Comparison of ENCODE assay signal across 8 cellular contexts in genomic region chr7:48298779-48299178, GRCh38.
DNase-seq lines count a peak whose midpoint lies in the region; ATAC-seq and TF ChIP-seq lines count a peak whose summit lies in the region.

No MANE protein-coding gene starts in this region.

- no peak overlapping the region for H3K4me3 ChIP-seq in GM06990 (replicated peaks; ENCODE audit: low read depth, low read length)
- H3K4me3 ChIP-seq in esophagus muscularis mucosa, result no peak overlapping the region
- H3K4me3 ChIP-seq in vagina, result no peak overlapping the region

- H3K4me1 ChIP-seq in esophagus muscularis mucosa (no peaks in the 10 kb centered on the region), vagina (no peaks in the 10 kb centered on the region)

- 40% methylated on average over 5 of the region's 5 CpGs for WGBS in esophagus muscularis mucosa

- ATAC-seq in GM21423 (IDR thresholded peaks at IDR 0.05; ENCODE audit: unreplicated experiment) (peak; percentile 45), HG03097 (IDR thresholded peaks at IDR 0.05; ENCODE audit: low FRiP score, unreplicated experiment) (no peak)

- TF ChIP-seq CTCF in GM06990 (IDR thresholded peaks at IDR 0.05; ENCODE audit: insufficient read depth, low read length, poor library complexity, severe bottlenecking) (no peak), esophagus muscularis mucosa (IDR thresholded peaks at IDR 0.05) (no peak), vagina (IDR thresholded peaks at IDR 0.05) (no peak)

- DNase-seq in GM06990 (ENCODE audit: extremely low read depth, insufficient read length) (peak; percentile 33), HS-5 (ENCODE audit: low read depth) (peak; percentile 91), esophagus muscularis mucosa (ENCODE audit: extremely low spot score) (peak; percentile 42), vagina (ENCODE audit: extremely low spot score in 2 of 2) (no peak), NCI-H1105 (lab: John Stamatoyannopoulos, UW) (no peak), NCI-H1930 (lab: John Stamatoyannopoulos, UW) (no peak)

- H3K36me3 ChIP-seq in GM06990 (ENCODE audit: control insufficient read depth, insufficient read depth, low read length) (no peaks in the 10 kb centered on the region), esophagus muscularis mucosa (no peaks in the 10 kb centered on the region), vagina (no peaks in the 10 kb centered on the region)

- H3K27ac ChIP-seq in esophagus muscularis mucosa (replicated peaks in 1 of 4) (no peak overlapping the region), vagina (no peak overlapping the region)

- H3K27me3 ChIP-seq in GM06990 (replicated peaks; ENCODE audit: control insufficient read depth, insufficient read depth, low read length), result no peaks in the 10 kb centered on the region
- H3K27me3 ChIP-seq in esophagus muscularis mucosa, result no peaks in the 10 kb centered on the region
- no peaks in the 10 kb centered on the region for H3K27me3 ChIP-seq in vagina

- H3K9me3 ChIP-seq in esophagus muscularis mucosa, result no peaks in the 10 kb centered on the region
- H3K9me3 ChIP-seq in vagina, result no peaks in the 10 kb centered on the region

- TF ChIP-seq POLR2A in esophagus muscularis mucosa (IDR thresholded peaks at IDR 0.05; ENCODE audit: low read depth) (no peak), vagina (IDR thresholded peaks at IDR 0.05) (no peak)

- intact Hi-C loops in esophagus muscularis mucosa (cut with DNase I), result loop anchor here (10.0 kb wide), 1 partner anchor 1556 kb away; no protein-coding TSS in a partner anchor
- intact Hi-C loops in vagina (cut with DNase I), result no loop called here

- no peak for TF ChIP-seq EP300 in esophagus muscularis mucosa (IDR thresholded peaks at IDR 0.05)

Comparison
In these comparisons a context has a peak if more than half of its experiments do, and no peak if none do; other contexts are left out.
1. DNase-seq: peak in GM06990 (single experiment), HS-5 (single experiment) and esophagus muscularis mucosa (single experiment); none in vagina (0 of 2), NCI-H1105 (single experiment) and NCI-H1930 (0 of 2).